Comparison of ENCODE assay signal across 26 cellular contexts in genomic region chr3:57855281-57855680, GRCh38.
DNase-seq lines count a peak whose midpoint lies in the region; ATAC-seq and TF ChIP-seq lines count a peak whose summit lies in the region.
"Had no signal": no experiment of that assay in that cellular context is flagged by ENCODE, and none has a peak within 500 bp of the region (broad histone marks: within the 10 kb centered on the region; RNA-seq: fewer than 3 reads in every experiment).

No MANE protein-coding gene starts in this region.

- no peak overlapping the region for H2AK5ac ChIP-seq in mesenchymal stem cell (ENCODE audit: low read length, severe bottlenecking)

- no peaks in the 10 kb centered on the region for H3K9me3 Mint-ChIP-seq in T-cell
- H3K9me3 Mint-ChIP-seq: activated naive CD8-positive, alpha-beta T cell treated with anti-CD3 and anti-CD28 coated beads for 36 hours; CD8-positive, alpha-beta T cell had no signal

- no peaks in the 10 kb centered on the region for H3K4me1 Mint-ChIP-seq in T-helper 17 cell
- H3K4me1 Mint-ChIP-seq in T-cell, result no peaks in the 10 kb centered on the region
- H3K4me1 Mint-ChIP-seq: activated CD8-positive, alpha-beta memory T cell treated with anti-CD3 and anti-CD28 coated beads, Interleukin-2, amount 10 ng/mL, durations not matched to agents 7 days and 5 days; activated naive CD8-positive, alpha-beta T cell treated with anti-CD3 and anti-CD28 coated beads for 36 hours; immature natural killer cell had no signal

- no peak overlapping the region for H2BK5ac ChIP-seq in mesenchymal stem cell (ENCODE audit: low read depth, low read length, poor library complexity, severe bottlenecking)

- H3K9me3 ChIP-seq in GM23248 (ENCODE audit: low read depth), result no peaks in the 10 kb centered on the region
- H3K9me3 ChIP-seq in T-helper 17 cell (ENCODE audit: control insufficient read depth, low read length, poor library complexity, severe bottlenecking), result no peaks in the 10 kb centered on the region
- no peaks in the 10 kb centered on the region for H3K9me3 ChIP-seq in mesenchymal stem cell (ENCODE audit: control insufficient read depth, low read length)
- H3K9me3 ChIP-seq in A673 (ENCODE audit: low read depth, low read length, poor library complexity, severe bottlenecking), result no peaks in the 10 kb centered on the region
- H3K9me3 ChIP-seq: mucosa of descending colon, thyroid gland had no signal

- H3K27me3 Mint-ChIP-seq in T-helper 17 cell, result no peaks in the 10 kb centered on the region
- no peaks in the 10 kb centered on the region for H3K27me3 Mint-ChIP-seq in T-cell
- H3K27me3 Mint-ChIP-seq: activated CD8-positive, alpha-beta memory T cell treated with anti-CD3 and anti-CD28 coated beads, Interleukin-2, amount 10 ng/mL, durations not matched to agents 7 days and 5 days; activated naive CD8-positive, alpha-beta T cell treated with anti-CD3 and anti-CD28 coated beads for 36 hours; progenitor cell of endocrine pancreas had no signal

- H3K27ac ChIP-seq in GM23248 (peak overlapping the region; percentile 8; the same call in 1 of the 2 replicates), mesenchymal stem cell (ENCODE audit: low read length, poor library complexity, severe bottlenecking) (no peak overlapping the region), A673 (ENCODE audit: low read depth, low read length, poor library complexity, severe bottlenecking) (no peak overlapping the region)
- H3K27ac ChIP-seq: cardiac muscle cell, dorsolateral prefrontal cortex, thyroid gland had no signal

- H2AFZ ChIP-seq in GM23248 (no peak overlapping the region), mesenchymal stem cell (ENCODE audit: low read depth, low read length) (no peak overlapping the region)

- no peaks in the 10 kb centered on the region for H3K9me2 ChIP-seq in GM23248 (ENCODE audit: insufficient read depth)

- no peak overlapping the region for H3K9ac ChIP-seq in GM23248
- no peak overlapping the region for H3K9ac ChIP-seq in mesenchymal stem cell (ENCODE audit: low read length)

- no peak overlapping the region for H4K8ac ChIP-seq in mesenchymal stem cell (ENCODE audit: low read length)

- intact Hi-C loops in A673 (cut with micrococcal nuclease; ENCODE audit: unreplicated experiment), result no loop called here

- H3K4me3 Mint-ChIP-seq in T-helper 17 cell (no peak overlapping the region), T-cell (no peak overlapping the region)
- H3K4me3 Mint-ChIP-seq: activated CD8-positive, alpha-beta memory T cell treated with anti-CD3 and anti-CD28 coated beads, Interleukin-2, amount 10 ng/mL, durations not matched to agents 7 days and 5 days; activated naive CD8-positive, alpha-beta T cell treated with anti-CD3 and anti-CD28 coated beads for 36 hours; CD8-positive, alpha-beta T cell; immature natural killer cell had no signal

- H3K4me1 ChIP-seq in GM23248 (ENCODE audit: insufficient read depth), result peaks cover 14% of the 10 kb centered on the region; the same call in 1 of the 2 replicates
- H3K4me1 ChIP-seq in mesenchymal stem cell (ENCODE audit: control insufficient read depth, insufficient read depth, low read depth, low read length), result no peaks in the 10 kb centered on the region
- no peaks in the 10 kb centered on the region for H3K4me1 ChIP-seq in A673 (ENCODE audit: insufficient read depth, low read length, poor library complexity, severe bottlenecking)

- H4K91ac ChIP-seq in mesenchymal stem cell (ENCODE audit: low read length), result no peak overlapping the region

- 0 out of 2 replicates have a peak, but pooled peaks cover 3% of the 10 kb centered on the region for H3K36me3 ChIP-seq in GM23248 (ENCODE audit: low read depth)
- peaks cover 10 to 28% of the 10 kb centered on the region in 2 experiments for H3K36me3 ChIP-seq in mesenchymal stem cell (ENCODE audit: control insufficient read depth in 1 of 2, insufficient read depth in 2 of 2, low read depth in 1 of 2, low read length in 2 of 2)
- no peaks in the 10 kb centered on the region for H3K36me3 ChIP-seq in A673 (ENCODE audit: insufficient read depth, low read length, poor library complexity, severe bottlenecking)

- no peak overlapping the region for H3K4ac ChIP-seq in mesenchymal stem cell (ENCODE audit: low read depth in 1 of 2, low read length in 2 of 2)

- CTCF ChIA-PET in T-cell (lab: Charles Lee) (interaction anchor here (0.6 to 2.5 kb wide), 3 partner anchors 15 to 1101 kb away, joined by 4 to 23 read pairs (median 6); no protein-coding TSS in a partner anchor), A673 (lab: Charles Lee) (no interaction called here)

- H3K18ac ChIP-seq in mesenchymal stem cell (ENCODE audit: low read depth in 1 of 2, low read length in 2 of 2), result no peak overlapping the region

- H4K20me1 ChIP-seq in GM23248 (ENCODE audit: insufficient read depth), result no peaks in the 10 kb centered on the region

- H3K27ac Mint-ChIP-seq in T-helper 17 cell (peak overlapping the region; percentile 9), T-cell (no peak overlapping the region)
- H3K27ac Mint-ChIP-seq: activated CD8-positive, alpha-beta memory T cell treated with anti-CD3 and anti-CD28 coated beads, Interleukin-2, amount 10 ng/mL, durations not matched to agents 7 days and 5 days; activated naive CD8-positive, alpha-beta T cell treated with anti-CD3 and anti-CD28 coated beads for 36 hours; CD8-positive, alpha-beta T cell; progenitor cell of endocrine pancreas had no signal

- TF ChIP-seq CTCF in epithelial cell of proximal tubule (conservative IDR thresholded peaks at IDR 0.05; ENCODE audit: low read depth, low read length) (no peak), A673 (conservative IDR thresholded peaks at IDR 0.05; ENCODE audit: low read depth, low read length) (no peak)

- H2BK12ac ChIP-seq in mesenchymal stem cell (ENCODE audit: low read length in 2 of 2), result no peak overlapping the region

- no TSS peak for BruUV-seq in A673 (replicated peaks; lab: Mats Ljungman, UMichigan)

- H2BK120ac ChIP-seq in mesenchymal stem cell (ENCODE audit: low read depth, low read length), result no peak overlapping the region

- H3K79me2 ChIP-seq in GM23248 (ENCODE audit: insufficient read depth), result no peaks in the 10 kb centered on the region

- no peak overlapping the region for H2BK15ac ChIP-seq in mesenchymal stem cell (ENCODE audit: low read depth, poor library complexity, severe bottlenecking)

- no peaks in the 10 kb centered on the region for H3F3A ChIP-seq in GM23248 (ENCODE audit: insufficient read depth)

- in situ Hi-C loops in GM23248 (cut with MboI), result no loop called here

- H3K36me3 Mint-ChIP-seq in T-helper 17 cell (ENCODE audit: low read depth), result peaks cover 3% of the 10 kb centered on the region
- peaks cover 18% of the 10 kb centered on the region for H3K36me3 Mint-ChIP-seq in T-cell
- H3K36me3 Mint-ChIP-seq: activated naive CD8-positive, alpha-beta T cell treated with anti-CD3 and anti-CD28 coated beads for 36 hours had no signal

- H3K4me2 ChIP-seq in GM23248 (ENCODE audit: unreplicated experiment) (no peak overlapping the region), mesenchymal stem cell (ENCODE audit: low read length, poor library complexity, severe bottlenecking) (no peak overlapping the region)

- ATAC-seq in T-helper 17 cell, result no peak
- no peak for ATAC-seq in T-cell (replicated peaks in 1 of 4)
- ATAC-seq: activated CD8-positive, alpha-beta memory T cell treated with anti-CD3 and anti-CD28 coated beads, Interleukin-2, amount 10 ng/mL, durations not matched to agents 7 days and 5 days; CD8-positive, alpha-beta T cell; mucosa of descending colon; stimulated activated naive CD8-positive, alpha-beta T cell treated with anti-CD3 and anti-CD28 coated beads, Interleukin-15, Interleukin-2, amounts not matched to agents 100 U/mL and 50 U/mL, for 24 hours had no signal

- POLR2A ChIA-PET in T-cell (lab: Charles Lee), result interaction anchor here in 1 of 2 donors (0.6 kb wide), 1 partner anchor 274 kb away, joined by 5 read pairs; no protein-coding TSS in a partner anchor
- POLR2A ChIA-PET in A673 (lab: Charles Lee; ENCODE audit: low non-redundant PET), result no interaction called here

- DNase-seq in GM23248, result peak; percentile 77
- no peak for DNase-seq in T-helper 17 cell
- DNase-seq in epithelial cell of proximal tubule (ENCODE audit: low read depth), result peak; percentile 7
- DNase-seq in mesenchymal stem cell, result peak; percentile 74
- DNase-seq in NCI-H1694 (lab: John Stamatoyannopoulos, UW), result no peak
- DNase-seq in NCI-H187 (lab: John Stamatoyannopoulos, UW), result no peak
- DNase-seq in T-cell, result no peak
- DNase-seq in A673 (ENCODE audit: low spot score), result no peak
- DNase-seq: activated CD4-positive, alpha-beta T cell treated with anti-CD3 and anti-CD28 coated beads for 4 hours; activated CD8-positive, alpha-beta memory T cell treated with anti-CD3 and anti-CD28 coated beads, Interleukin-2, amount 10 ng/mL, durations not matched to agents 7 days and 5 days; activated naive CD8-positive, alpha-beta T cell treated with anti-CD3 and anti-CD28 coated beads for 36 hours; CD8-positive, alpha-beta T cell; DMS53; dorsolateral prefrontal cortex; immature natural killer cell; Kasumi-1; mucosa of descending colon; NCI-H1105; NCI-H524; Right ventricle myocardium superior; stimulated activated CD4-positive, alpha-beta T cell treated with anti-CD3 and anti-CD28 coated beads, Interleukin-2, amount 100 ng/mL, for 24 hours; stimulated activated naive CD8-positive, alpha-beta T cell treated with anti-CD3 and anti-CD28 coated beads, Interleukin-15, Interleukin-2, amounts not matched to agents 100 U/mL and 50 U/mL, for 24 hours; T-helper 1 cell; thyroid gland had no signal

- no peak overlapping the region for H3K14ac ChIP-seq in mesenchymal stem cell (ENCODE audit: low read length in 2 of 2)

- WGBS in GM23248 (ENCODE audit: low coverage in 1 of 2, low lambda C conversion rate in 2 of 2, missing lambda C conversion rate in 2 of 2), 2 experiments, result 91 to 100% methylated on average over 1 of the region's 1 CpG
- 100% methylated on average over 1 of the region's 1 CpG for WGBS in mesenchymal stem cell

- no peaks in the 10 kb centered on the region for H3K27me3 ChIP-seq in GM23248 (replicated peaks; ENCODE audit: insufficient read depth)
- H3K27me3 ChIP-seq in mesenchymal stem cell (ENCODE audit: control insufficient read depth in 1 of 2, insufficient read depth in 1 of 2, low read length in 2 of 2), result no peaks in the 10 kb centered on the region
- H3K27me3 ChIP-seq in A673 (replicated peaks; ENCODE audit: insufficient read depth, low read depth, low read length, poor library complexity), result no peaks in the 10 kb centered on the region
- H3K27me3 ChIP-seq: cardiac muscle cell, dorsolateral prefrontal cortex, thyroid gland had no signal

- no peak overlapping the region for H3K23ac ChIP-seq in mesenchymal stem cell (ENCODE audit: low read length in 2 of 2)

- no peak overlapping the region for H3K4me3 ChIP-seq in GM23248
- no peak overlapping the region for H3K4me3 ChIP-seq in epithelial cell of proximal tubule (ENCODE audit: low read depth, low read length)
- H3K4me3 ChIP-seq in mesenchymal stem cell (ENCODE audit: insufficient read depth in 1 of 2, low read depth in 1 of 2, low read length in 2 of 2), result no peak overlapping the region
- no peak overlapping the region for H3K4me3 ChIP-seq in A673 (ENCODE audit: low read depth, low read length, poor library complexity, severe bottlenecking)
- H3K4me3 ChIP-seq: cardiac muscle cell, dorsolateral prefrontal cortex, mucosa of descending colon, thyroid gland had no signal

- peaks cover 5% of the 10 kb centered on the region for H3K79me1 ChIP-seq in mesenchymal stem cell (replicated peaks; ENCODE audit: low read length, poor library complexity, severe bottlenecking)

Comparison
In these comparisons a context has a peak if more than half of its experiments do, and no peak if none do; other contexts are left out.
1. DNase-seq: peak in GM23248 (single experiment), epithelial cell of proximal tubule (single experiment) and mesenchymal stem cell (single experiment); none in T-helper 17 cell (0 of 3), NCI-H1694 (single experiment), NCI-H187 (0 of 2), T-cell (0 of 34) and A673 (single experiment).